In the genomic region with DNA sequence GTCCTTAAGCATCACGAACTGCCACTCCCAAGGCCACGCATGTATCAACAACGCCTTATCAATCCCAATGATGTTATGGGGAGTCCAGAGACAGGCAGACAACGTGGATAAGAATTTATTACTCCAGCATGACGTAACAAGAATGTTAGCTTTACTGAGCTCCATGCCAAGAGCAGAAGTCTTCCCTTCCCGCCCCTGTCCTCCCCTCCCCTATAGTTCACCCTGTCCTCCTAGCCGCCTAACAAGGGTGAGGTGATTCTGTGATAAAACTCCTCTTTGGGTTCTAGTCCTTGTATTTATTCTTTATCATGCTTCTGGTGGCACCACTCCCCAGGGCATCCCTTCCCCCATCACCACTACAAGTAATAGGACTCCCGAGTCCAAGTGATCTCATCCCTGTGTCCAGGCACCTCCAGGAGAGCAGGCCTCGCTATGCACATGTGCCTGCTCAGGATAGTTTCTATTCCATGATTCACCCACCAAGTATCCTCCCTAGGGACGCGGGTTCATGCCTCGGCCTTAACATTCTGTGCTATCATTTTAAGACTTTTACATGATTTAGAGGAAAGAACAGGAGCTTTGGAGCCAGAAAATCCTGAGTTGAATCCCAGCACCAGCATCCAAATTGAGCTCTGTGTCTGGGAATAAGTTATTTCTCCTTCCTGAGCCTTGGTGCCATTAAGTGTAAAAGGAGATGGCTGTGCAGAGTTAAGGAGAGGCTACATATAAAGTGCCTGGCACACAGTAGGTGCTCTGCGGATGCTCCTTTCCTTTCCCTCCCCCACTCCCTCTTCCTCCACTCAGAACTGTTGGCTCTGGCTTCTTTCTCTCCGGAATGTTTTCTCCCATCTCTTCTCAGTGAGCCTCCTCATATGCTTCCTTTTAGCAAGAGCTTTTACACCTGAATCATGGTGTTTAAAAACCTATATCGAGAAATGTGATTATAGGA, we compare ENCODE assay signal across 14 cellular contexts. TPM values are rescaled to one million over a fixed set of nuclear protein-coding genes. Genes with fewer than 3 reads are reported as not detected.
DNase-seq lines count a peak whose midpoint lies in the region; ATAC-seq and TF ChIP-seq lines count a peak whose summit lies in the region.
"Had no signal": no experiment of that assay in that cellular context is flagged by ENCODE, and none has a peak within 500 bp of the region (broad histone marks: within the 10 kb centered on the region; RNA-seq: fewer than 3 reads in every experiment).

No MANE protein-coding gene starts in this region.

- H3K27ac Mint-ChIP-seq in HFFc6 (peak overlapping the region; percentile 98), type B pancreatic cell (peak overlapping the region; percentile 64)
- H3K27ac Mint-ChIP-seq: activated B cell treated with CpG ODN at 0.5 μM for 24 hours had no signal

- peaks cover 61% of the 10 kb centered on the region for H3K36me3 Mint-ChIP-seq in HFFc6 (ENCODE audit: low read depth)
- H3K36me3 Mint-ChIP-seq in type B pancreatic cell, result no peaks in the 10 kb centered on the region

- TF ChIP-seq CTCF in HFFc6 (IDR thresholded peaks at IDR 0.05) (no peak), type B pancreatic cell (conservative IDR thresholded peaks at IDR 0.05) (no peak)

- H3K4me3 Mint-ChIP-seq in HFFc6, result peak overlapping the region; percentile 78
- no peak overlapping the region for H3K4me3 Mint-ChIP-seq in type B pancreatic cell
- H3K4me3 Mint-ChIP-seq: activated B cell treated with CpG ODN at 0.5 μM for 24 hours had no signal

- H3K27me3 Mint-ChIP-seq in HFFc6 (ENCODE audit: insufficient read depth), result no peaks in the 10 kb centered on the region
- H3K27me3 Mint-ChIP-seq in type B pancreatic cell, result no peaks in the 10 kb centered on the region
- H3K27me3 Mint-ChIP-seq: activated B cell treated with CpG ODN at 0.5 μM for 24 hours had no signal

- H3K4me1 Mint-ChIP-seq in HFFc6 (ENCODE audit: low read depth), result peaks cover 57% of the 10 kb centered on the region
- H3K4me1 Mint-ChIP-seq in type B pancreatic cell (ENCODE audit: unreplicated experiment), result no peaks in the 10 kb centered on the region
- H3K4me1 Mint-ChIP-seq: activated B cell treated with CpG ODN at 0.5 μM for 24 hours had no signal

- DNase-seq in HFFc6, result peak; percentile 95
- peak; percentile 81 for DNase-seq in astrocyte of the hippocampus (ENCODE audit: low read depth, low spot score)
- peak; percentile 98 for DNase-seq in iris pigment epithelial cell (ENCODE audit: low read depth)
- DNase-seq in type B pancreatic cell (ENCODE audit: extremely low spot score, unreplicated experiment), result no peak
- no peak for DNase-seq in NCI-H1105 (lab: John Stamatoyannopoulos, UW)
- DNase-seq: activated B cell treated with CpG ODN at 0.5 μM for 24 hours; activated naive CD4-positive, alpha-beta T cell; erythroblast; NCI-H1048; OCI-M1; stimulated activated CD4-positive, alpha-beta T cell treated with anti-CD3 and anti-CD28 coated beads, Interleukin-2, amount 100 ng/mL, for 24 hours had no signal

- ATAC-seq in GM18517 (IDR thresholded peaks at IDR 0.05; ENCODE audit: unreplicated experiment) (no peak), HG02973 (IDR thresholded peaks at IDR 0.05; ENCODE audit: unreplicated experiment) (no peak), GM19397 (IDR thresholded peaks at IDR 0.05; ENCODE audit: unreplicated experiment) (no peak)

- H3K9me3 Mint-ChIP-seq in HFFc6, result peaks cover 21% of the 10 kb centered on the region
- H3K9me3 Mint-ChIP-seq in type B pancreatic cell, result peaks cover 9% of the 10 kb centered on the region

RNA-seq across cellular contexts. Expression of gene GSDME, which starts 15.3 kb away (rescaled TPM):
- total RNA-seq in HFFc6 (2021; fragmentation: NEBNext Ultra II Directional; extraction: Animal tissue kit (Norgen Biotek cat#: 25700)), result 10 to 100 TPM; 37.1 to 49.8 (median 42.8) TPM
- 5.6 and 10.8 TPM in 2 replicates for total RNA-seq in type B pancreatic cell (ENCODE audit: low replicate concordance)

Comparison
In these comparisons a context has a peak if more than half of its experiments do, and no peak if none do; other contexts are left out.
1. DNase-seq: peak in HFFc6 (single experiment), astrocyte of the hippocampus (single experiment) and iris pigment epithelial cell (single experiment); none in type B pancreatic cell (single experiment) and NCI-H1105 (single experiment).